In the genomic region with DNA sequence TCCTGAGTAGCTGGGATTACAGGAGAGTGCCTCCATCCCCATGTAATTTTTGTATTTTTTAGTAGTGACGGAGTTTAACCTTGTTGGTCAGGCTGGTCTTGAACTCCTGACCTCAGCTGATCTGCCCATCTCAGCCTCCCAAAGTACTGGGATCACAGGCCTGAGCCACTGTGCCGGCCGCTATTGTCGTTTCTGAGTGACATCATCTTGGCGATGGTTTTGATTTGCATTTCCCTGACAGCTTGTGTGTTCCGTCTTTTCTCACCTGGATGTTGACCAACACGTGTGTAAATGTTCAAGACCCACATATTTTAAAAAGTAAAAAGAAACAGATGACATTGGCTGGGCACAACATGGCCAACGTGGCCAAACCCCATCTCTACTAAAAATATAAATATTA, we compare ENCODE assay signal across 1 cellular context.
TF ChIP-seq lines count a peak whose summit lies in the region.

No MANE protein-coding gene starts in this region.

TF ChIP-seq in HepG2, 621 proteins besides CTCF, POLR2A, EP300 and RAD21:
- no peak for TF ChIP-seq ZNF629 (CRISPR knock-in tag; conservative IDR thresholded peaks at IDR 0.05)
- TF ChIP-seq, protein P1, sequence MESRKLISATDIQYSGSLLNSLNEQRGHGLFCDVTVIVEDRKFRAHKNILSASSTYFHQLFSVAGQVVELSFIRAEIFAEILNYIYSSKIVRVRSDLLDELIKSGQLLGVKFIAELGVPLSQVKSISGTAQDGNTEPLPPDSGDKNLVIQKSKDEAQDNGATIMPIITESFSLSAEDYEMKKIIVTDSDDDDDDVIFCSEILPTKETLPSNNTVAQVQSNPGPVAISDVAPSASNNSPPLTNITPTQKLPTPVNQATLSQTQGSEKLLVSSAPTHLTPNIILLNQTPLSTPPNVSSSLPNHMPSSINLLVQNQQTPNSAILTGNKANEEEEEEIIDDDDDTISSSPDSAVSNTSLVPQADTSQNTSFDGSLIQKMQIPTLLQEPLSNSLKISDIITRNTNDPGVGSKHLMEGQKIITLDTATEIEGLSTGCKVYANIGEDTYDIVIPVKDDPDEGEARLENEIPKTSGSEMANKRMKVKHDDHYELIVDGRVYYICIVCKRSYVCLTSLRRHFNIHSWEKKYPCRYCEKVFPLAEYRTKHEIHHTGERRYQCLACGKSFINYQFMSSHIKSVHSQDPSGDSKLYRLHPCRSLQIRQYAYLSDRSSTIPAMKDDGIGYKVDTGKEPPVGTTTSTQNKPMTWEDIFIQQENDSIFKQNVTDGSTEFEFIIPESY (CRISPR knock-in tag; IDR thresholded peaks at IDR 0.05) = peak; percentile 43; the same call in 1 of the 2 replicates
